ENCODE assay signal across 3 cellular contexts in the genomic region with DNA sequence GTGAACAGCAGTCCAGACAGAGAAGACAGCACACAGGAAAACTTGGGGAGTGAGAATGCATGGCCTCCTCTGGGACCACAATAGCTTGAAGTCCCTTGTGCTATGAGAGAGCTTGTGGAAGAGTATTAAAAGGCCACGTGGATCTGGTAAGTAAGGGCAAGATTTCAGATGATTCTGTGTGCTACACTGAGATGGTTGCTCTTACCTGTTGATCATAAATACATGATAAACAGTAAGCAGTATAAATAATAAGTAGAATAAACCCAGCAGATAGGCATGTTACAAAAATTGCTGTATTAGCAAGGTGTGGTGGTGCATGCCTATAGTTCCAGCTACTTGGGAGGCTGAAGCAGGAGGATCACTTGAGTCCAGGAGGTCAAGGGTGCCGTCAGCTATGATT.
"Had no signal": no experiment of that assay in that cellular context is flagged by ENCODE, and none has a peak within 500 bp of the region (broad histone marks: within the 10 kb centered on the region; RNA-seq: fewer than 3 reads in every experiment).

No MANE protein-coding gene starts in this region.

- H3K4me3 ChIP-seq: GM12878 had no signal

- DNase-seq: GDM1, GF-D8 had no signal
